Comparison of ENCODE assay signal across 2 cellular contexts in genomic region chr16:170088-170507, GRCh38.
TF ChIP-seq lines count a peak whose summit lies in the region.

No MANE protein-coding gene starts in this region.

TF ChIP-seq in A549, 52 proteins besides CTCF, POLR2A, EP300 and RAD21 (continued from another document):
- TF ChIP-seq, protein P1, sequence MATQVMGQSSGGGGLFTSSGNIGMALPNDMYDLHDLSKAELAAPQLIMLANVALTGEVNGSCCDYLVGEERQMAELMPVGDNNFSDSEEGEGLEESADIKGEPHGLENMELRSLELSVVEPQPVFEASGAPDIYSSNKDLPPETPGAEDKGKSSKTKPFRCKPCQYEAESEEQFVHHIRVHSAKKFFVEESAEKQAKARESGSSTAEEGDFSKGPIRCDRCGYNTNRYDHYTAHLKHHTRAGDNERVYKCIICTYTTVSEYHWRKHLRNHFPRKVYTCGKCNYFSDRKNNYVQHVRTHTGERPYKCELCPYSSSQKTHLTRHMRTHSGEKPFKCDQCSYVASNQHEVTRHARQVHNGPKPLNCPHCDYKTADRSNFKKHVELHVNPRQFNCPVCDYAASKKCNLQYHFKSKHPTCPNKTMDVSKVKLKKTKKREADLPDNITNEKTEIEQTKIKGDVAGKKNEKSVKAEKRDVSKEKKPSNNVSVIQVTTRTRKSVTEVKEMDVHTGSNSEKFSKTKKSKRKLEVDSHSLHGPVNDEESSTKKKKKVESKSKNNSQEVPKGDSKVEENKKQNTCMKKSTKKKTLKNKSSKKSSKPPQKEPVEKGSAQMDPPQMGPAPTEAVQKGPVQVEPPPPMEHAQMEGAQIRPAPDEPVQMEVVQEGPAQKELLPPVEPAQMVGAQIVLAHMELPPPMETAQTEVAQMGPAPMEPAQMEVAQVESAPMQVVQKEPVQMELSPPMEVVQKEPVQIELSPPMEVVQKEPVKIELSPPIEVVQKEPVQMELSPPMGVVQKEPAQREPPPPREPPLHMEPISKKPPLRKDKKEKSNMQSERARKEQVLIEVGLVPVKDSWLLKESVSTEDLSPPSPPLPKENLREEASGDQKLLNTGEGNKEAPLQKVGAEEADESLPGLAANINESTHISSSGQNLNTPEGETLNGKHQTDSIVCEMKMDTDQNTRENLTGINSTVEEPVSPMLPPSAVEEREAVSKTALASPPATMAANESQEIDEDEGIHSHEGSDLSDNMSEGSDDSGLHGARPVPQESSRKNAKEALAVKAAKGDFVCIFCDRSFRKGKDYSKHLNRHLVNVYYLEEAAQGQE (IDR thresholded peaks at IDR 0.05), result peak; percentile 90

TF ChIP-seq in HEK293, 187 proteins besides CTCF, POLR2A, EP300 and RAD21:
- TF ChIP-seq, protein P1 (tag by site-specific recombination; IDR thresholded peaks at IDR 0.05), result peak; percentile 88
- peak; percentile 85 for TF ChIP-seq GLIS1 (tag by site-specific recombination; IDR thresholded peaks at IDR 0.05)
- TF ChIP-seq OSR2 (tag by site-specific recombination; IDR thresholded peaks at IDR 0.05), result peak; percentile 48
